In the genomic region with DNA sequence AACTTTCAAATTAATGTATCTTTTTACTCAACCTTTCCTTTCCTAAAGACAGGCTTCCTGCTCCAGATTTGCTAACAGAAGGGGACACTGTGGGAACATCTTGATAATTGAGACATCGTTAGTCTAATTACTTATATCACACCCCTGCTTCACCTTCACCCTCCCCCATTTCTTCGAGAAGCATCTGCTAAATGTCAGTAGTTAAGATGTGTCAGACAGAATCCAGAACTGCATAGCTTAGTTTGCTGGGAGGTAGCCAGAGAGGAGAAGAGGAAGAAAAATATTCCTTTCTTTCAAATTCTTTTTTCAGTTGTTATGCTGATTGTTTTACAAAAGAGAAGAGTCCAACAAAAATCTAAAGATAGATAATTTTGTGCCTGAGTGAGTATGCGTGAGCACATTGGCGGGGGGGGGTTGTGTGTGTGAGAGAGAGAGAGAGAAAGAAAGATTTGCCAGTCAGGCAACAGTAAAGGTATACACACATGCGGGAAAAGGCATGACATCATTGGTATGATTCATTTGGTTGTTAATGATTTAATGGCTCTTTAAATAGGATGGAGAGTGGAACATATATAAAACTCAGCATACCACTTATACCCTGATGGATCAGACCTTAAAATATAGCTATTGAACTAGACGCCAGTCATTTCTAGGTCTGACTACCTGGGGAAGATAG, we compare ENCODE assay signal across 13 cellular contexts.
DNase-seq lines count a peak whose midpoint lies in the region; ATAC-seq, FAIRE-seq and TF ChIP-seq lines count a peak whose summit lies in the region.
"Had no signal": no experiment of that assay in that cellular context is flagged by ENCODE, and none has a peak within 500 bp of the region (broad histone marks: within the 10 kb centered on the region; RNA-seq: fewer than 3 reads in every experiment).

No MANE protein-coding gene starts in this region.

- H3K4me1 Mint-ChIP-seq in astrocyte (ENCODE audit: low read depth, unreplicated experiment) = peaks cover 20% of the 10 kb centered on the region
- H3K4me1 Mint-ChIP-seq: CD8-positive, alpha-beta memory T cell; nephron progenitor cell; T-cell had no signal

- no peaks in the 10 kb centered on the region for H4K20me1 ChIP-seq in astrocyte (ENCODE audit: insufficient read depth, low read length)
- H4K20me1 ChIP-seq in osteoblast (ENCODE audit: insufficient read depth, low read length) = no peaks in the 10 kb centered on the region

- no peaks in the 10 kb centered on the region for H3K27me3 Mint-ChIP-seq in astrocyte (ENCODE audit: low read depth, unreplicated experiment)
- H3K27me3 Mint-ChIP-seq: CD8-positive, alpha-beta memory T cell; T-cell had no signal

- no peaks in the 10 kb centered on the region for H3K36me3 Mint-ChIP-seq in astrocyte (ENCODE audit: low read depth, unreplicated experiment)
- H3K36me3 Mint-ChIP-seq: CD8-positive, alpha-beta memory T cell; T-cell had no signal

- H3K79me2 ChIP-seq in astrocyte (ENCODE audit: insufficient read depth, low read length) (no peaks in the 10 kb centered on the region), osteoblast (ENCODE audit: insufficient read depth, low read length) (no peaks in the 10 kb centered on the region)

- H3K4me3 Mint-ChIP-seq in astrocyte (ENCODE audit: unreplicated experiment) = no peak overlapping the region
- H3K4me3 Mint-ChIP-seq: CD8-positive, alpha-beta memory T cell; nephron progenitor cell; T-cell had no signal

- no peaks in the 10 kb centered on the region for H3K9me3 Mint-ChIP-seq in astrocyte (ENCODE audit: unreplicated experiment)
- H3K9me3 Mint-ChIP-seq: nephron progenitor cell had no signal

- no peak overlapping the region for H3K4me3 ChIP-seq in HEK293 (ENCODE audit: low read depth, low read length)
- H3K4me3 ChIP-seq in astrocyte (ENCODE audit: insufficient read depth, low read depth, low read length) = no peak overlapping the region
- H3K4me3 ChIP-seq in osteoblast (ENCODE audit: insufficient read depth, low read length) = no peak overlapping the region
- H3K4me3 ChIP-seq: dorsolateral prefrontal cortex had no signal

- peak overlapping the region; percentile 76 for H3K27ac Mint-ChIP-seq in astrocyte (ENCODE audit: unreplicated experiment)
- H3K27ac Mint-ChIP-seq: CD8-positive, alpha-beta memory T cell; nephron progenitor cell; T-cell had no signal

- no peaks in the 10 kb centered on the region for H3K9me3 ChIP-seq in HEK293 (ENCODE audit: control insufficient read depth, insufficient read depth, low read depth, low read length)
- no peaks in the 10 kb centered on the region for H3K9me3 ChIP-seq in astrocyte (ENCODE audit: insufficient read depth, low read depth, low read length)
- H3K9me3 ChIP-seq in osteoblast (ENCODE audit: low read depth, low read length) = no peaks in the 10 kb centered on the region

- no peak overlapping the region for H3K27ac ChIP-seq in HEK293 (ENCODE audit: extremely low read depth, low read depth, low read length)
- peak overlapping the region; percentile 43 for H3K27ac ChIP-seq in astrocyte (ENCODE audit: low read depth, low read length)
- peak overlapping the region; percentile 68 for H3K27ac ChIP-seq in osteoblast (ENCODE audit: low read depth, low read length)
- H3K27ac ChIP-seq: dorsolateral prefrontal cortex had no signal

- H3K4me1 ChIP-seq in HEK293 (ENCODE audit: control insufficient read depth, insufficient read depth, low read length) (no peaks in the 10 kb centered on the region), astrocyte (ENCODE audit: insufficient read depth, low read length) (peaks cover 20% of the 10 kb centered on the region), osteoblast (ENCODE audit: insufficient read depth, low read length) (peaks cover 21% of the 10 kb centered on the region)

- POLR2A ChIA-PET in HEK293 (lab: Yijun Ruan, JAX) = no interaction called here

- FAIRE-seq in astrocyte (lab: Jason Lieb, UNC) = no peak

- DNase-seq in astrocyte (ENCODE audit: low read depth) = peak; percentile 89
- DNase-seq in glomerular visceral epithelial cell (ENCODE audit: extremely low spot score) = peak; percentile 67
- no peak for DNase-seq in osteoblast (ENCODE audit: insufficient read length, low spot score, missing footprints)
- DNase-seq in UCSD-AML1 (lab: John Stamatoyannopoulos, UW; ENCODE audit: unreplicated experiment) = no peak
- no peak for DNase-seq in stimulated activated CD4-positive, alpha-beta T cell treated with anti-CD3 and anti-CD28 coated beads, Interleukin-2, amount 100 ng/mL, for 48 hours
- DNase-seq: CD8-positive, alpha-beta memory T cell; dorsolateral prefrontal cortex; left colon; nephron progenitor cell; T-cell had no signal

- H2AFZ ChIP-seq in astrocyte (ENCODE audit: low read depth, low read length) = no peak overlapping the region
- peak overlapping the region; percentile 41 for H2AFZ ChIP-seq in osteoblast (ENCODE audit: low read length)

- CTCF ChIA-PET in HEK293 (lab: Yijun Ruan, JAX) = no interaction called here

- no peak for TF ChIP-seq CTCF in HEK293 (tag by site-specific recombination; IDR thresholded peaks at IDR 0.05)
- no peak for TF ChIP-seq CTCF in astrocyte (IDR thresholded peaks at IDR 0.05; ENCODE audit: insufficient read depth, low read depth, low read length)
- TF ChIP-seq CTCF in osteoblast (IDR thresholded peaks at IDR 0.05; ENCODE audit: extremely low read depth, low read depth, low read length) = no peak

- H3K36me3 ChIP-seq in HEK293 (ENCODE audit: control insufficient read depth in 2 of 2, insufficient read depth in 1 of 2, low read length in 2 of 2) (no peaks in the 10 kb centered on the region), astrocyte (ENCODE audit: insufficient read depth, low read length) (no peaks in the 10 kb centered on the region), osteoblast (ENCODE audit: insufficient read depth, low read length) (no peaks in the 10 kb centered on the region)

- ATAC-seq in HG02938 (IDR thresholded peaks at IDR 0.05; ENCODE audit: unreplicated experiment) = no peak
- no peak for ATAC-seq in HG03469 (IDR thresholded peaks at IDR 0.05; ENCODE audit: unreplicated experiment)
- ATAC-seq: left colon, T-cell had no signal

- H3K27me3 ChIP-seq in astrocyte (ENCODE audit: insufficient read depth, low read length) = no peaks in the 10 kb centered on the region
- no peaks in the 10 kb centered on the region for H3K27me3 ChIP-seq in osteoblast (ENCODE audit: insufficient read depth, low read length)
- H3K27me3 ChIP-seq: dorsolateral prefrontal cortex had no signal

- no peak overlapping the region for H3K4me2 ChIP-seq in astrocyte (ENCODE audit: low read length)
- H3K4me2 ChIP-seq in osteoblast (ENCODE audit: insufficient read depth, low read length) = peak overlapping the region; percentile 35

- peak overlapping the region; percentile 29 for H3K9ac ChIP-seq in astrocyte (ENCODE audit: low read length)

TF ChIP-seq in HEK293, 187 proteins besides CTCF, POLR2A, EP300 and RAD21 (continues in another document):
- TF ChIP-seq ZNF155 (tag by site-specific recombination; IDR thresholded peaks at IDR 0.05) (no peak), PRDM4 (tag by site-specific recombination; IDR thresholded peaks at IDR 0.05) (no peak), ZNF16 (tag by site-specific recombination; IDR thresholded peaks at IDR 0.05; ENCODE audit: low read depth) (no peak), MYNN (tag by site-specific recombination; IDR thresholded peaks at IDR 0.05; ENCODE audit: borderline replicate concordance) (no peak), PATZ1 (tag by site-specific recombination; IDR thresholded peaks at IDR 0.05) (no peak), ZNF600 (tag by site-specific recombination; IDR thresholded peaks at IDR 0.05) (no peak), ZBTB17 (tag by site-specific recombination; IDR thresholded peaks at IDR 0.05) (no peak), ZNF112 (tag by site-specific recombination; IDR thresholded peaks at IDR 0.05) (no peak)
- TF ChIP-seq, protein P1, sequence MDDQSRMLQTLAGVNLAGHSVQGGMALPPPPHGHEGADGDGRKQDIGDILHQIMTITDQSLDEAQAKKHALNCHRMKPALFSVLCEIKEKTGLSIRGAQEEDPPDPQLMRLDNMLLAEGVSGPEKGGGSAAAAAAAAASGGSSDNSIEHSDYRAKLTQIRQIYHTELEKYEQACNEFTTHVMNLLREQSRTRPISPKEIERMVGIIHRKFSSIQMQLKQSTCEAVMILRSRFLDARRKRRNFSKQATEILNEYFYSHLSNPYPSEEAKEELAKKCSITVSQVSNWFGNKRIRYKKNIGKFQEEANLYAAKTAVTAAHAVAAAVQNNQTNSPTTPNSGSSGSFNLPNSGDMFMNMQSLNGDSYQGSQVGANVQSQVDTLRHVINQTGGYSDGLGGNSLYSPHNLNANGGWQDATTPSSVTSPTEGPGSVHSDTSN (CRISPR knock-in tag; IDR thresholded peaks at IDR 0.05) = no peak

Comparison
In these comparisons a context has a peak if more than half of its experiments do, and no peak if none do; other contexts are left out.
1. DNase-seq: peak in astrocyte (single experiment) and glomerular visceral epithelial cell (single experiment); none in osteoblast (single experiment), UCSD-AML1 (single experiment) and stimulated activated CD4-positive, alpha-beta T cell treated with anti-CD3 and anti-CD28 coated beads, Interleukin-2, amount 100 ng/mL, for 48 hours (0 of 2).